In the genomic region with DNA sequence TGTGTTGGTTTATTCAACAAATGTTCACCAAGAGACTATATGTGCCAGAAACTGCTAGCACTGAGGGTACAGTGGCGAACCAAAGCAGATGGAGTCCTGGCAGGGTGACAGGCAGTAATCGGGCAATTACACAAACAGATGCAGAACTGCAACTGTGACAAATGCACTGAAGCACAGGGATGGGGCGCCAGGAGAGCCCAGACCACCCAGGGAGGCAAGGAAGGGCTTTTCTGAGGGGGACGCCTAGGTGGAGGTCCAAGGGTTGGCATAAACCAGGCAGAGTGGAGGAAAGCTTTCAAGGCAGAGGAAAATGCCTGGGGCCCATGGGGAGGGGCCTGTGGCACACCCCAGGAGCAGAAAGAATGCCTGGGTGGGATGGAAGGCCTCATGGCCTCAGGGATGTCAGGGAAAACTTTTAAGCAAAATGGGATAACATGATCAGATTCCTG, we compare ENCODE assay signal across 21 cellular contexts. TPM values are rescaled to one million over a fixed set of nuclear protein-coding genes. Genes with fewer than 3 reads are reported as not detected.
DNase-seq lines count a peak whose midpoint lies in the region; ATAC-seq and TF ChIP-seq lines count a peak whose summit lies in the region.
"Had no signal": no experiment of that assay in that cellular context is flagged by ENCODE, and none has a peak within 500 bp of the region (broad histone marks: within the 10 kb centered on the region; RNA-seq: fewer than 3 reads in every experiment).

No MANE protein-coding gene starts in this region.

- no peaks in the 10 kb centered on the region for H4K20me1 ChIP-seq in SK-N-SH (ENCODE audit: insufficient read depth)

- no peak overlapping the region for H4K5ac ChIP-seq in mesendoderm (ENCODE audit: low read length)

- DNase-seq in SK-N-SH (peak; percentile 61), NCI-H1105 treated with DMSO at 0.1 percent for 48 hours (lab: John Stamatoyannopoulos, UW) (peak; percentile 57), SJSA1 (ENCODE audit: low read depth in 1 of 2, low spot score in 2 of 2) (peak; percentile 93 to 94), mesendoderm (peak; percentile 69), GM19238 (ENCODE audit: insufficient read length, low spot score) (no peak), medulla oblongata (ENCODE audit: extremely low spot score) (no peak)
- DNase-seq: activated CD8-positive, alpha-beta T cell treated with anti-CD3 and anti-CD28 coated beads for 36 hours; activated naive CD8-positive, alpha-beta T cell treated with anti-CD3 and anti-CD28 coated beads, Interleukin-2, amount 50 U/mL, for 24 hours; DND-41; erythroblast; left ventricle myocardium superior; NCI-H2107; NK-92 treated with Interleukin-12 subunit alpha and Interleukin-12 subunit beta, amount 100 ng/mL, for 24 hours; nucleus accumbens; T-cell had no signal

- H2AFZ ChIP-seq in SK-N-SH (ENCODE audit: low read depth): no peak overlapping the region

- H3K9ac ChIP-seq in SK-N-SH (no peak overlapping the region), mesendoderm (ENCODE audit: low read length) (no peak overlapping the region)

- CTCF ChIA-PET in SK-N-SH (lab: Yijun Ruan, JAX): interaction anchor here (1.0 to 1.8 kb wide), 2 partner anchors 23 to 199 kb away, joined by 3 to 6 read pairs; a partner anchor contains a TSS

- H2BK5ac ChIP-seq in mesendoderm (ENCODE audit: low read length): no peak overlapping the region

- no peak overlapping the region for H2BK120ac ChIP-seq in mesendoderm (ENCODE audit: low read depth, low read length)

- H3K27ac ChIP-seq in SK-N-SH (ENCODE audit: low read depth in 2 of 2, low read length in 1 of 2): peak overlapping the region in 1 of 2 experiments; percentile 67; a peak in 2 of 4 replicates
- peak overlapping the region; percentile 41 for H3K27ac ChIP-seq in SJSA1
- no peak overlapping the region for H3K27ac ChIP-seq in mesendoderm (ENCODE audit: low read depth, low read length)
- H3K27ac ChIP-seq: C4-2B, WERI-Rb-1 had no signal

- peaks cover 21% of the 10 kb centered on the region for H3F3A ChIP-seq in SK-N-SH (replicated peaks; ENCODE audit: insufficient read depth)

- no peak for TF ChIP-seq RAD21 in SK-N-SH (IDR thresholded peaks at IDR 0.05; ENCODE audit: low read length)

- H3K23ac ChIP-seq in mesendoderm (ENCODE audit: low read length): no peak overlapping the region

- H3K56ac ChIP-seq in mesendoderm (ENCODE audit: low read length): peak overlapping the region; percentile 44

- no peaks in the 10 kb centered on the region for H3K9me3 ChIP-seq in SK-N-SH
- H3K9me3 ChIP-seq in SJSA1 (replicated peaks): no peaks in the 10 kb centered on the region

- H3K27me3 ChIP-seq in SK-N-SH (ENCODE audit: insufficient read depth) (no peaks in the 10 kb centered on the region), SJSA1 (replicated peaks) (no peaks in the 10 kb centered on the region), mesendoderm (ENCODE audit: insufficient read depth, low read length, poor library complexity) (no peaks in the 10 kb centered on the region)

- peaks cover 21% of the 10 kb centered on the region for H3K79me2 ChIP-seq in SK-N-SH (ENCODE audit: insufficient read depth)
- H3K79me2 ChIP-seq in mesendoderm (ENCODE audit: control insufficient read depth, insufficient read depth, low read length): no peaks in the 10 kb centered on the region

- 69% methylated on average over 4 of the region's 4 CpGs for WGBS in SK-N-SH (ENCODE audit: low lambda C conversion rate)
- no CpG with 5 or more reads among the region's 4 CpGs for WGBS in mesendoderm (ENCODE audit: extremely low coverage, insufficient coverage, low lambda C conversion rate)

- H3K4me1 ChIP-seq in SK-N-SH (ENCODE audit: control insufficient read depth in 1 of 2, insufficient read depth in 2 of 2, low read depth in 1 of 2, low read length in 1 of 2): peaks cover 9 to 19% of the 10 kb centered on the region in 2 experiments; a peak in 3 of 4 replicates
- peaks cover 65% of the 10 kb centered on the region for H3K4me1 ChIP-seq in SJSA1 (replicated peaks)
- H3K4me1 ChIP-seq in mesendoderm (ENCODE audit: control insufficient read depth, low read depth, low read length): peaks cover 10% of the 10 kb centered on the region

- H2BK15ac ChIP-seq in mesendoderm (replicated peaks; ENCODE audit: low read depth): no peak overlapping the region

- H2AK5ac ChIP-seq in mesendoderm (ENCODE audit: low read length): no peak overlapping the region

- H3K4me3 ChIP-seq in SK-N-SH (ENCODE audit: low read depth in 2 of 2, low read length in 1 of 2) (no peak overlapping the region), SJSA1 (no peak overlapping the region), mesendoderm (ENCODE audit: low read length) (no peak overlapping the region)

- no peak for TF ChIP-seq CTCF in SK-N-SH (IDR thresholded peaks at IDR 0.05)

- TF ChIP-seq EP300 in SK-N-SH (IDR thresholded peaks at IDR 0.05; ENCODE audit: borderline replicate concordance in 1 of 2, low read depth in 1 of 2, low read length in 1 of 2): 0 out of 4 replicates have a peak, but pooled peaks of 1 of the 2 experiments have one; percentile 23

- H4K8ac ChIP-seq in mesendoderm (ENCODE audit: low read depth, low read length): no peak overlapping the region

- H3K79me1 ChIP-seq in mesendoderm (ENCODE audit: low read length): no peaks in the 10 kb centered on the region

- POLR2A ChIA-PET in SK-N-SH (lab: Yijun Ruan, JAX): no interaction called here

- H3K9me2 ChIP-seq in SK-N-SH: no peaks in the 10 kb centered on the region

- H3K36me3 ChIP-seq in SK-N-SH (replicated peaks in 1 of 2; ENCODE audit: control insufficient read depth in 1 of 2, insufficient read depth in 2 of 2, low read length in 1 of 2): peaks cover 0 to 9% of the 10 kb centered on the region in 2 experiments
- peaks cover 9% of the 10 kb centered on the region for H3K36me3 ChIP-seq in SJSA1
- H3K36me3 ChIP-seq in mesendoderm (ENCODE audit: control insufficient read depth, insufficient read depth, low read length): no peaks in the 10 kb centered on the region
- H3K36me3 ChIP-seq: WERI-Rb-1 had no signal

- no peak for ATAC-seq in SK-N-SH treated with all-trans-retinoic acid at 6 μM for 48 hours
- no peak for ATAC-seq in GM21447 (IDR thresholded peaks at IDR 0.05; ENCODE audit: unreplicated experiment)
- ATAC-seq: activated CD8-positive, alpha-beta T cell treated with anti-CD3 and anti-CD28 coated beads for 36 hours; activated naive CD8-positive, alpha-beta T cell treated with anti-CD3 and anti-CD28 coated beads, Interleukin-2, amount 50 U/mL, for 24 hours; left ventricle myocardium superior; T-cell had no signal

- H3K4ac ChIP-seq in mesendoderm (ENCODE audit: low read depth, low read length): no peak overlapping the region

- no peak overlapping the region for H3K18ac ChIP-seq in mesendoderm (ENCODE audit: low read length)

- H3K4me2 ChIP-seq in SK-N-SH (no peak overlapping the region), mesendoderm (ENCODE audit: low read length) (no peak overlapping the region)

TF ChIP-seq in SK-N-SH, 30 proteins besides CTCF, POLR2A, EP300 and RAD21 (continues in another document):
- TF ChIP-seq TCF12 (IDR thresholded peaks at IDR 0.05): no peak

TF ChIP-seq in SK-N-SH treated with all-trans-retinoic acid at 6 μM for 48 hours, 23 proteins besides CTCF, POLR2A, EP300 and RAD21:
- TF ChIP-seq ESRRG (CRISPR knock-in tag; IDR thresholded peaks at IDR 0.05) (no peak), ISL1 (CRISPR knock-in tag; IDR thresholded peaks at IDR 0.05) (no peak), OSR1 (CRISPR knock-in tag; IDR thresholded peaks at IDR 0.05) (no peak), ARNTL (CRISPR knock-in tag; IDR thresholded peaks at IDR 0.05; ENCODE audit: borderline replicate concordance, low read depth) (no peak)

RNA-seq across cellular contexts. Expression of a gene that starts 5.5 kb away (rescaled TPM):
- polyA plus RNA-seq in SK-N-SH (2012; rRNA removed): 11.5 and 14.9 TPM in 2 replicates
- polyA plus RNA-seq in SK-N-SH (2012; cell fraction: cytosol; rRNA removed): 14.2 and 15.7 TPM in 2 replicates
- 11.0 and 18.3 TPM in 2 replicates for polyA plus RNA-seq in SK-N-SH (2012; cell fraction: nucleus; rRNA removed)
- total RNA-seq in SJSA1 (2014; rRNA removed; shearing (Covaris generic)): 22.4 TPM in 2 replicates
- 15.9 TPM for polyA plus RNA-seq in mesendoderm (2013, experiment 1 of 2)
- 15.1 TPM for polyA plus RNA-seq in mesendoderm (2013, experiment 2 of 2)

RNA-seq across cellular contexts. Expression of a gene that starts 45.3 kb away (rescaled TPM):
- polyA plus RNA-seq in SK-N-SH (2012; rRNA removed): 0.03 TPM in 1 of 2 replicates, not detected in the other
- 0.01 and 0.04 TPM in 2 replicates for polyA plus RNA-seq in SK-N-SH (2012; cell fraction: cytosol; rRNA removed)
- 0.07 and 0.14 TPM in 2 replicates for polyA plus RNA-seq in SK-N-SH (2012; cell fraction: nucleus; rRNA removed)
- total RNA-seq in SJSA1 (2014; rRNA removed; shearing (Covaris generic)): 0.03 TPM in 1 of 2 replicates, not detected in the other
- polyA plus RNA-seq in mesendoderm (2013, experiment 1 of 2): 0.94 TPM
- polyA plus RNA-seq in mesendoderm (2013, experiment 2 of 2): 1.5 TPM
- total RNA-seq: activated CD8-positive, alpha-beta T cell treated with anti-CD3 and anti-CD28 coated beads for 36 hours; bronchial epithelial cell; left ventricle myocardium superior; RPMI7951 had no signal

RNA-seq across cellular contexts. Expression of a gene that starts 57.7 kb away (rescaled TPM):
- polyA plus RNA-seq in SK-N-SH (2012; rRNA removed): 5.7 and 6.0 TPM in 2 replicates
- polyA plus RNA-seq in SK-N-SH (2012; cell fraction: cytosol; rRNA removed): 9.1 and 12.9 TPM in 2 replicates
- 2.7 and 4.6 TPM in 2 replicates for polyA plus RNA-seq in SK-N-SH (2012; cell fraction: nucleus; rRNA removed)
- 32.2 and 47.7 TPM in 2 replicates for total RNA-seq in SJSA1 (2014; rRNA removed; shearing (Covaris generic))
- polyA plus RNA-seq in mesendoderm (2013, experiment 1 of 2): 31.4 TPM
- polyA plus RNA-seq in mesendoderm (2013, experiment 2 of 2): 31.9 TPM

Comparison
In these comparisons a context has a peak if more than half of its experiments do, and no peak if none do; other contexts are left out.
1. DNase-seq: peak in SK-N-SH (single experiment), NCI-H1105 treated with DMSO at 0.1 percent for 48 hours (single experiment), SJSA1 (2 of 2) and mesendoderm (single experiment); none in GM19238 (single experiment) and medulla oblongata (single experiment).